In the genomic region with DNA sequence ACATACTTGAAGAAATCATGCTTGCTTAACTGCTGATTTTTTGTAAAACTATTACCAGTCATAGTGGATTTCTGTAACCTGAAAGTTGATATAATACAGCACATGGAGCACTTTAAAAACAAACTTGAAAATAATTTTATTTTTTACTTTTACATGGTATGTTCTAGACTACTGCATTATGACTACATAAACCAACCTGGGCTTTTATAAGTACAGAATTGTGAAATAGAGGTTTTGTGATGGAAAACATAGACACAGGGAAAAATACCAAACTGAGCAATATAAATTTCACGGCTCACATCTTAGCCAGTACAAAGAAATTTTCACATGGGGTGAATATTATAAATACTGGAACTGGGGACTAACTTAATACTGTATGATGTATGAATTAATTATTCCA, we compare ENCODE assay signal across 6 cellular contexts. TPM values are rescaled to one million over a fixed set of nuclear protein-coding genes. Genes with fewer than 3 reads are reported as not detected.
"Had no signal": no experiment of that assay in that cellular context is flagged by ENCODE, and none has a peak within 500 bp of the region (broad histone marks: within the 10 kb centered on the region; RNA-seq: fewer than 3 reads in every experiment).

No MANE protein-coding gene starts in this region.

- H3K27ac ChIP-seq: HL-60 had no signal

- H3K27ac Mint-ChIP-seq: GM23338, H9, IgD-negative memory B cell had no signal

- H2AFZ ChIP-seq: GM23338 had no signal

- ATAC-seq: GM23338, HepG2 had no signal

- H3K36me3 Mint-ChIP-seq: IgD-negative memory B cell had no signal

- H3K4me3 Mint-ChIP-seq: GM23338, H9, IgD-negative memory B cell had no signal

- H3K4me1 Mint-ChIP-seq: GM23338, H9, IgD-negative memory B cell had no signal

- H3K4me3 ChIP-seq: GM23338 had no signal

- H3K4me2 ChIP-seq: GM23338 had no signal

- DNase-seq: H9, HCEC 1CT had no signal

RNA-seq across cellular contexts. Expression of gene CTIF, which starts 59.3 kb away (rescaled TPM):
- polyA plus RNA-seq: IgD-negative memory B cell had no signal
